Comparison of ENCODE assay signal across 8 cellular contexts in the genomic region with DNA sequence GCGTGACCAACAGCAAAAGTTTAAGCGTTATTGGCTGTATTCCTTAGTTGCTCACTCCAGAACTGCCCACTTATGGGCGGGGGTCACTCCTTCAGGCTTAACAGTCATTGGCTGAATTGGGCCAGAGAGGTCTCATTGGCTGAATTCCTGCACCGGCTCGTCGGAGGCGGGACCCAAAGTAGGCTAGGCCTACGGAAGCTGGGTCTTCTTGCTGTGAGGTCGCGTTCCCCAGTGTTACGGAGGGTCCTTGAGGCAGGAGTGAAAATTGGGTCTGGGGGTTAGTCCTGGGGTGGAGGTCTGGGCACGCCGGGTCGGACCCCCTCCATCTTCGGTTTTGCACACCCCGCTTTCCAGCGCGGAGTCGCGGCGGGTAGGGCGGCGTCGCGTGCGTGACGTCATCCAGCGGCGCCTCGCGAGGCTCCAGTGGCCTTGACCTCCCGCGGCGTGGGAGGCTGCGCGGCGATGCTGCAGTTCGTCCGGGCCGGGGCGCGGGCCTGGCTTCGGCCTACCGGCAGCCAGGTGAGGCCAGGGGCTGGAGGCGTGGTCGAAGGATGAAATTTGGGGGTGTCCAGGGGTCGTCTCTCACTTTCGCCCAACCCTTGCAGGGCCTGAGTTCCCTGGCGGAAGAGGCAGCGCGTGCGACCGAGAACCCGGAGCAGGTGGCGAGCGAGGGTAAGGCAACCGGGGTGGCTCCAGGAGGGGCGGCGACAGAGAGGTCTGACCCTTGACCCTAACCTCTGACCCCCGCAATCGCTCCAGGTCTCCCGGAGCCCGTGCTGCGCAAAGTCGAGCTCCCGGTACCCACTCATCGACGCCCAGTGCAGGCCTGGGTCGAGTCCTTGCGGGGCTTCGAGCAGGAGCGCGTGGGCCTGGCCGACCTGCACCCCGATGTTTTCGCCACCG. TPM values are rescaled to one million over a fixed set of nuclear protein-coding genes. Genes with fewer than 3 reads are reported as not detected.
A peak's percentile ranks its signal among the peaks of the same experiment; 100 is the strongest.
DNase-seq lines count a peak whose midpoint lies in the region; ATAC-seq and TF ChIP-seq lines count a peak whose summit lies in the region.

A gene (plus strand): TSS at position 423 of the 903 bp plus-strand sequence. CDS start 40 bp downstream, at position 463.

- no peaks in the 10 kb centered on the region for H3K9me3 ChIP-seq in T-helper 17 cell (ENCODE audit: control insufficient read depth, low read length, poor library complexity, severe bottlenecking)
- no peaks in the 10 kb centered on the region for H3K9me3 ChIP-seq in left ventricle myocardium inferior (replicated peaks)
- no peaks in the 10 kb centered on the region for H3K9me3 ChIP-seq in prostate gland

- H3K4me3 Mint-ChIP-seq in T-helper 17 cell, result peak within 1 kb of the TSS; percentile 97

- H3K4me3 ChIP-seq in left ventricle myocardium inferior (peak within 1 kb of the TSS; percentile 95), prostate gland (peak within 1 kb of the TSS; percentile 85 to 93), urinary bladder (ENCODE audit: low read depth, low read length) (peak within 1 kb of the TSS; percentile 70)

- ATAC-seq in HG02885 (IDR thresholded peaks at IDR 0.05; ENCODE audit: poor library complexity, unreplicated experiment) (peak; percentile 90), T-helper 17 cell (peak; percentile 97)

- peak; percentile 81 for TF ChIP-seq POLR2A in GM15510 (IDR thresholded peaks at IDR 0.05; ENCODE audit: borderline replicate concordance, extremely low read depth, insufficient read length)
- peak; percentile 26 for TF ChIP-seq POLR2A in prostate gland (IDR thresholded peaks at IDR 0.05)

- peaks cover 10% of the 10 kb centered on the region for H3K36me3 Mint-ChIP-seq in T-helper 17 cell (ENCODE audit: low read depth)

- H3K27me3 ChIP-seq in left ventricle myocardium inferior (ENCODE audit: low read depth) (no peaks in the 10 kb centered on the region), prostate gland (replicated peaks; ENCODE audit: insufficient read depth) (no peaks in the 10 kb centered on the region)

- H3K36me3 ChIP-seq in left ventricle myocardium inferior (peaks cover 35% of the 10 kb centered on the region), prostate gland (peaks cover 0 to 15% of the 10 kb centered on the region in 2 donors), urinary bladder (ENCODE audit: insufficient read depth) (no peaks in the 10 kb centered on the region)

- peaks cover 13% of the 10 kb centered on the region for H3K4me1 Mint-ChIP-seq in T-helper 17 cell

- DNase-seq in NCI-H1694 treated with DMSO at 0.1 percent for 48 hours (lab: John Stamatoyannopoulos, UW) (peak; percentile 98), T-helper 17 cell (peak; percentile 86 to 91 (median 91)), amygdala (lab: John Stamatoyannopoulos, UW) (peak; percentile 56 to 98 (median 94)), left ventricle myocardium inferior (peak; percentile 95), prostate gland (ENCODE audit: low spot score) (peak; percentile 97)

- H3K27me3 Mint-ChIP-seq in T-helper 17 cell, result no peaks in the 10 kb centered on the region

- H3K4me1 ChIP-seq in left ventricle myocardium inferior (peaks cover 44% of the 10 kb centered on the region), prostate gland (replicated peaks) (peaks cover 4% of the 10 kb centered on the region), urinary bladder (ENCODE audit: insufficient read depth) (no peaks in the 10 kb centered on the region)

- no peak for TF ChIP-seq CTCF in left ventricle myocardium inferior (IDR thresholded peaks at IDR 0.05; ENCODE audit: borderline replicate concordance)
- peak in 2 of 4 experiments; percentile 15 to 32 for TF ChIP-seq CTCF in prostate gland (IDR thresholded peaks at IDR 0.05)

- 1% methylated on average over 38 of the region's 77 CpGs for WGBS in prostate gland
- WGBS in urinary bladder, result under 1% methylated on average over 77 of the region's 77 CpGs

- intact Hi-C loops in left ventricle myocardium inferior (cut with micrococcal nuclease), result no loop called here
- intact Hi-C loops in prostate gland (cut with DNase I), result loop anchor here (2.0 to 10.0 kb wide), 2 partner anchors 57 to 317 kb away; a partner anchor contains a TSS

- H3K27ac ChIP-seq in left ventricle myocardium inferior (replicated peaks), result peak within 1 kb of the TSS; percentile 92
- H3K27ac ChIP-seq in prostate gland, result peak within 1 kb of the TSS; percentile 70 to 73
- H3K27ac ChIP-seq in urinary bladder (ENCODE audit: low read depth), result no peak within 1 kb of the TSS

- peak within 1 kb of the TSS; percentile 91 for H3K27ac Mint-ChIP-seq in T-helper 17 cell

RNA-seq across cellular contexts. Expression of the gene that starts here (rescaled TPM):
- total RNA-seq in T-helper 17 cell (10 to 100 TPM; 33.8 to 44.2 TPM), left ventricle myocardium inferior (77.0 TPM), prostate gland (10 to 100 TPM; 72.6 to 75.6 TPM), urinary bladder (9.9 TPM)
- polyA plus RNA-seq in urinary bladder, result 77.4 TPM
